Comparison of ENCODE assay signal across 34 cellular contexts in the genomic region with DNA sequence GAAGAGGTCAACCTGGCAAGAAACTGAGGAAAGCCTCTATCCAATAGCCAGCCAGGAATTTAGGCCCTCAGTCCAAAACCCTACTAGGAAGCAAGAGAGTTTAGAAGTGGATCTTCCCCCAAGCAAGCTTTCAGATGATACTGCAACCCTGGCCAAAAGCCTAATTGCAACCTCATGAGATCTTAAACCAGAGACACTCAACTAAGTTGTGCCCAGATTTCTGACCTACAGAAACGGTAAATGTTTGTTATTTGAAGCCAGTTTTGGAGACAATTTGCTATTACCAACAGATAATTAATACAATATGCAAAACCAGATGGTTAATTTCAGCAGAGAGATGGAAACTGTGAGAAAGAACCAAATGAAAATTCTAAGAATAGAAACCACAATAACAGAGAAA.
"Had no signal": no experiment of that assay in that cellular context is flagged by ENCODE, and none has a peak within 500 bp of the region (broad histone marks: within the 10 kb centered on the region; RNA-seq: fewer than 3 reads in every experiment).

No MANE protein-coding gene starts in this region.

- H3K36me3 ChIP-seq: MG63 had no signal

- H3K9me3 ChIP-seq: MG63 had no signal

- H3K9ac ChIP-seq: KMS-11 had no signal

- H3K4me2 ChIP-seq: KMS-11 had no signal

- H3K27ac ChIP-seq: KMS-11 had no signal

- H3K4me3 ChIP-seq: MG63 had no signal

- DNase-seq: Karpas-422, Kasumi-1, KG1, MG63, MV-4-11, NCI-H1048, NCI-H1092, NCI-H1092 treated with DMSO at 0.1 percent for 48 hours, NCI-H1105, NCI-H1105 treated with DMSO at 0.1 percent for 48 hours, NCI-H1417, NCI-H1417 treated with DMSO at 0.1 percent for 48 hours, NCI-H1436, NCI-H1436 treated with DMSO at 0.1 percent for 48 hours, NCI-H146, NCI-H1694, NCI-H1694 treated with DMSO at 0.1 percent for 48 hours, NCI-H187, NCI-H187 treated with DMSO at 0.1 percent for 48 hours, NCI-H1930, NCI-H2029, NCI-H2029 treated with DMSO at 0.1 percent for 48 hours, NCI-H2081, NCI-H2081 treated with DMSO at 0.1 percent for 48 hours, NCI-H2107, NCI-H2171, NCI-H2171 treated with DMSO at 0.1 percent for 48 hours, NCI-H2227 treated with DMSO at 0.1 percent for 48 hours, NCI-H226, NCI-H345, NCI-H446, NCI-H446 treated with DMSO at 0.1 percent for 48 hours, NCI-H510A had no signal

- H3K27me3 ChIP-seq: MG63 had no signal
